ENCODE assay signal across 27 cellular contexts in genomic region chr17:17061516-17061915, GRCh38. TPM values are rescaled to one million over a fixed set of nuclear protein-coding genes. Genes with fewer than 3 reads are reported as not detected.
A peak's percentile ranks its signal among the peaks of the same experiment; 100 is the strongest.
DNase-seq lines count a peak whose midpoint lies in the region; ATAC-seq and TF ChIP-seq lines count a peak whose summit lies in the region.
"Had no signal": no experiment of that assay in that cellular context is flagged by ENCODE, and none has a peak within 500 bp of the region (broad histone marks: within the 10 kb centered on the region; RNA-seq: fewer than 3 reads in every experiment).

No MANE protein-coding gene starts in this region.

- no peak for ATAC-seq in RWPE2 (ENCODE audit: low read depth)
- ATAC-seq in memory B cell (ENCODE audit: low read depth) = no peak
- no peak for ATAC-seq in stimulated activated memory B cell treated with anti-CD40 and anti-IgM and Interleukin-4, amounts not matched to agents 10 μg/mL and 1 μg/mL and 100 μg/mL, for 72 hours
- ATAC-seq: naive thymus-derived CD8-positive, alpha-beta T cell had no signal

- H3K9ac ChIP-seq in mesendoderm (ENCODE audit: low read length) = no peak overlapping the region
- H3K9ac ChIP-seq: GM23248, parathyroid adenoma had no signal

- H3K56ac ChIP-seq in mesendoderm (ENCODE audit: low read length) = no peak overlapping the region

- no peak overlapping the region for H2BK120ac ChIP-seq in mesendoderm (ENCODE audit: low read depth, low read length)

- H3K18ac ChIP-seq in mesendoderm (ENCODE audit: low read length) = no peak overlapping the region

- no peak overlapping the region for H3K23ac ChIP-seq in mesendoderm (ENCODE audit: low read length)

- H3K36me3 Mint-ChIP-seq in memory B cell = peaks cover 9% of the 10 kb centered on the region
- H3K36me3 Mint-ChIP-seq in stimulated activated memory B cell treated with anti-CD40 and anti-IgM and Interleukin-4, amounts not matched to agents 10 μg/mL and 1 μg/mL and 100 μg/mL, for 72 hours = peaks cover 17% of the 10 kb centered on the region
- peaks cover 14% of the 10 kb centered on the region for H3K36me3 Mint-ChIP-seq in nephron progenitor cell (ENCODE audit: low read depth)

- no peaks in the 10 kb centered on the region for H3K9me3 Mint-ChIP-seq in memory B cell
- H3K9me3 Mint-ChIP-seq in stimulated activated memory B cell treated with anti-CD40 and anti-IgM and Interleukin-4, amounts not matched to agents 10 μg/mL and 1 μg/mL and 100 μg/mL, for 72 hours = no peaks in the 10 kb centered on the region
- H3K9me3 Mint-ChIP-seq in nephron progenitor cell = no peaks in the 10 kb centered on the region
- H3K9me3 Mint-ChIP-seq: naive thymus-derived CD8-positive, alpha-beta T cell had no signal

- H3K27me3 Mint-ChIP-seq in memory B cell (no peaks in the 10 kb centered on the region), nephron progenitor cell (ENCODE audit: low read depth, poor library complexity) (no peaks in the 10 kb centered on the region)
- no peaks in the 10 kb centered on the region for H3K27me3 Mint-ChIP-seq in stimulated activated memory B cell treated with anti-CD40 and anti-IgM and Interleukin-4, amounts not matched to agents 10 μg/mL and 1 μg/mL and 100 μg/mL, for 72 hours
- H3K27me3 Mint-ChIP-seq: activated naive CD8-positive, alpha-beta T cell; naive thymus-derived CD8-positive, alpha-beta T cell had no signal

- no peak overlapping the region for H3K4ac ChIP-seq in mesendoderm (ENCODE audit: low read depth, low read length)

- no peak overlapping the region for H3K4me2 ChIP-seq in mesendoderm (ENCODE audit: low read length)

- H3K79me1 ChIP-seq in mesendoderm (ENCODE audit: low read length) = peaks cover 51% of the 10 kb centered on the region

- H3K4me3 Mint-ChIP-seq in memory B cell = no peak overlapping the region
- no peak overlapping the region for H3K4me3 Mint-ChIP-seq in stimulated activated memory B cell treated with anti-CD40 and anti-IgM and Interleukin-4, amounts not matched to agents 10 μg/mL and 1 μg/mL and 100 μg/mL, for 72 hours
- no peak overlapping the region for H3K4me3 Mint-ChIP-seq in nephron progenitor cell
- H3K4me3 Mint-ChIP-seq: activated naive CD8-positive, alpha-beta T cell; naive thymus-derived CD8-positive, alpha-beta T cell had no signal

- peak overlapping the region; percentile 40 for H3K27ac ChIP-seq in RWPE2 (ENCODE audit: poor library complexity, severe bottlenecking)
- H3K27ac ChIP-seq in mesendoderm (ENCODE audit: low read depth, low read length) = no peak overlapping the region
- H3K27ac ChIP-seq: 22Rv1, GM23248, HL-60, parathyroid adenoma, thoracic aorta had no signal

- H3K27ac Mint-ChIP-seq in memory B cell (peak overlapping the region; percentile 25), nephron progenitor cell (no peak overlapping the region)
- H3K27ac Mint-ChIP-seq in stimulated activated memory B cell treated with anti-CD40 and anti-IgM and Interleukin-4, amounts not matched to agents 10 μg/mL and 1 μg/mL and 100 μg/mL, for 72 hours = peak overlapping the region; percentile 46
- H3K27ac Mint-ChIP-seq: activated naive CD8-positive, alpha-beta T cell had no signal

- H3K27me3 ChIP-seq in RWPE2 (ENCODE audit: insufficient read depth, poor library complexity, severe bottlenecking) = no peaks in the 10 kb centered on the region
- H3K27me3 ChIP-seq in mesendoderm (ENCODE audit: insufficient read depth, low read length, poor library complexity) = no peaks in the 10 kb centered on the region

- H3K4me1 Mint-ChIP-seq in memory B cell (peaks cover 42% of the 10 kb centered on the region), nephron progenitor cell (peaks cover 49% of the 10 kb centered on the region)
- peaks cover 76% of the 10 kb centered on the region for H3K4me1 Mint-ChIP-seq in stimulated activated memory B cell treated with anti-CD40 and anti-IgM and Interleukin-4, amounts not matched to agents 10 μg/mL and 1 μg/mL and 100 μg/mL, for 72 hours

- WGBS in mesendoderm (ENCODE audit: extremely low coverage, insufficient coverage, low lambda C conversion rate) = no CpG with 5 or more reads among the region's 3 CpGs

- no peak overlapping the region for H2BK5ac ChIP-seq in mesendoderm (ENCODE audit: low read length)

- H3K9me3 ChIP-seq in RWPE2 (ENCODE audit: severe bottlenecking) = no peaks in the 10 kb centered on the region
- H3K9me3 ChIP-seq: thoracic aorta had no signal

- H4K5ac ChIP-seq in mesendoderm (ENCODE audit: low read length) = no peak overlapping the region

- no peak overlapping the region for H2BK15ac ChIP-seq in mesendoderm (replicated peaks; ENCODE audit: low read depth)

- H3K36me3 ChIP-seq in RWPE2 (ENCODE audit: low read depth) = peaks cover 43% of the 10 kb centered on the region
- no peaks in the 10 kb centered on the region for H3K36me3 ChIP-seq in mesendoderm (ENCODE audit: control insufficient read depth, insufficient read depth, low read length)

- TF ChIP-seq CTCF in RWPE2 (IDR thresholded peaks at IDR 0.05; ENCODE audit: poor library complexity, severe bottlenecking) = no peak
- TF ChIP-seq CTCF in nephron progenitor cell (IDR thresholded peaks at IDR 0.05) = no peak

- peaks cover 62% of the 10 kb centered on the region for H3K79me2 ChIP-seq in mesendoderm (ENCODE audit: control insufficient read depth, insufficient read depth, low read length)

- H4K8ac ChIP-seq in mesendoderm (ENCODE audit: low read depth, low read length) = no peak overlapping the region

- H3K4me1 ChIP-seq in RWPE2 (ENCODE audit: insufficient read depth, poor library complexity, severe bottlenecking) = peaks cover 23% of the 10 kb centered on the region
- H3K4me1 ChIP-seq in mesendoderm (ENCODE audit: control insufficient read depth, low read depth, low read length) = no peaks in the 10 kb centered on the region

- no peak overlapping the region for H2AK5ac ChIP-seq in mesendoderm (ENCODE audit: low read length)

- H3K4me3 ChIP-seq in RWPE2 (ENCODE audit: severe bottlenecking) (no peak overlapping the region), mesendoderm (ENCODE audit: low read length) (no peak overlapping the region)
- H3K4me3 ChIP-seq: GM23248, thoracic aorta had no signal

- DNase-seq in activated effector memory CD4-positive, alpha-beta T cell treated with anti-CD3 and anti-CD28 coated beads, Interleukin-2, amount 50 U/mL, for 16 hours = peak; percentile 59
- no peak for DNase-seq in activated effector memory CD4-positive, alpha-beta T cell treated with Interleukin-2 at 50 U/mL for 16 hours
- DNase-seq in RWPE2 (ENCODE audit: low spot score) (peak; percentile 32), memory B cell (ENCODE audit: low spot score in 2 of 2) (no peak), mesendoderm (no peak), dedifferentiated amniotic fluid mesenchymal stem cell (ENCODE audit: extremely low spot score) (no peak), nephron progenitor cell (no peak)
- DNase-seq: activated CD4-positive, alpha-beta T cell treated with anti-CD3 and anti-CD28 coated beads for 1 hour; activated CD8-positive, alpha-beta memory T cell treated with anti-CD3 and anti-CD28 coated beads for 24 hours; activated T-cell treated with anti-CD3 and anti-CD28 coated beads, Interleukin-2, amount 50 U/mL, for 48 hours; AML-193; foreskin melanocyte; GM23248; NCI-H1092; NCI-H2029; NCI-H345; OCI-M1; SHP77 treated with DMSO at 0.1 percent for 48 hours; stimulated activated CD4-positive, alpha-beta T cell treated with anti-CD3 and anti-CD28 coated beads, Interleukin-1b, Interleukin-23, amount 100 ng/mL, for 48 hours; SW 1271 had no signal

RNA-seq across cellular contexts. Expression of gene MPRIP, which starts 19.3 kb away (rescaled TPM):
- 95.9 TPM for polyA plus RNA-seq in mesendoderm (2013, experiment 1 of 2)
- 94.7 TPM for polyA plus RNA-seq in mesendoderm (2013, experiment 2 of 2)

Comparison
In these comparisons a context has a peak if more than half of its experiments do, and no peak if none do; other contexts are left out.
1. DNase-seq: peak in activated effector memory CD4-positive, alpha-beta T cell treated with anti-CD3 and anti-CD28 coated beads, Interleukin-2, amount 50 U/mL, for 16 hours (single experiment) and RWPE2 (single experiment); none in activated effector memory CD4-positive, alpha-beta T cell treated with Interleukin-2 at 50 U/mL for 16 hours (single experiment), memory B cell (0 of 2), mesendoderm (single experiment), dedifferentiated amniotic fluid mesenchymal stem cell (single experiment) and nephron progenitor cell (single experiment).